1 cellular context compared by ENCODE assay signal in the genomic region with DNA sequence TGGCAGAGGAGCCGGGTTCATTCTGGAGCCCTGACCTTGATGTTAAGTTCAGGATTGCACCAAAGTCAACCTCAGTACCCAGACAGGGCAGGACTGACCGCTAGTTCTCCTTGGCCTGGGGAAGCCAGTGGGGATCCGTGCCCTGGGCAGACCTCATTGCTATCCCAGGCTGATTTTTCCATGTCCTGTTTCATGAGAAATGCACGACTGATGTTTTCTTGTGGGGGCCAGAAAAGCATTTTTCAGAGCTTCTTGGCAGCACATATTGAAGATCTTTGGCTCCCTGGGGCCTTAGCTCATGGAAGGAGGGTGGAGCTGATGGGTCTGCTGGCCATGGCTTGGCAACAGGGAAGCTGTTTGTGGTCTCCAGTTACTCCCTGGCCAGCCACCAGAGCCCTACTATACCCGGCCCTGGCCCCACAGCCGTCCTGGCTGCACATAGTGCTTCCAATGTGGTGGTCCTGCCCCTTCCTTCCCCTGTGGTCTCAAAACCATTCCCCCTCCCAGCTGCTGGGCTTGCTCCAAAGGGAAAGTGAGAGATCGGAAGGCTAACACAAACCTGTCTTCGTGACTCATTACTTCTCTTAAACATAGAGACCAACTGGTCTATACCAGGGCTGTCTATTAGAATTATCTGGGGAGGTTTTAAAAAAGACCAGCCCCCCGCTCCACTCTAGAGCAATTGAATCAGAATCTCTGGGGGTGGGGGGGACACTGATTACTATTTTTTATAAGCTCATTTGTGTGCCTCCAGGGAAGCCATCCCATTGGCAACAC.
TF ChIP-seq lines count a peak whose summit lies in the region.

No MANE protein-coding gene starts in this region.

TF ChIP-seq in HepG2, 621 proteins besides CTCF, POLR2A, EP300 and RAD21:
- TF ChIP-seq POLR2G (IDR thresholded peaks at IDR 0.05; ENCODE audit: low read depth, low read length) (no peak), SNAI1 (CRISPR knock-in tag; IDR thresholded peaks at IDR 0.05; ENCODE audit: borderline replicate concordance) (no peak), ZBTB38 (CRISPR knock-in tag; IDR thresholded peaks at IDR 0.05) (no peak), ZNF614 (CRISPR knock-in tag; IDR thresholded peaks at IDR 0.05; ENCODE audit: borderline replicate concordance) (no peak)
TF ChIP-seq in HepG2: peak in this region for 0.
